9 cellular contexts compared by ENCODE assay signal in genomic region chr14:80930836-80931389, GRCh38. TPM values are rescaled to one million over a fixed set of nuclear protein-coding genes. Genes with fewer than 3 reads are reported as not detected.
A peak's percentile ranks its signal among the peaks of the same experiment; 100 is the strongest.
DNase-seq lines count a peak whose midpoint lies in the region; ATAC-seq and TF ChIP-seq lines count a peak whose summit lies in the region.
"Had no signal": no experiment of that assay in that cellular context is flagged by ENCODE, and none has a peak within 500 bp of the region (broad histone marks: within the 10 kb centered on the region; RNA-seq: fewer than 3 reads in every experiment).

No MANE protein-coding gene starts in this region.

- H3K4me1 ChIP-seq in lower lobe of right lung = no peaks in the 10 kb centered on the region

- no peak overlapping the region for H3K27ac Mint-ChIP-seq in glutamatergic neuron (ENCODE audit: unreplicated experiment)

- DNase-seq in NCI-H2107 treated with DMSO at 0.1 percent for 48 hours (lab: John Stamatoyannopoulos, UW; ENCODE audit: unreplicated experiment) = peak; percentile 4
- no peak for DNase-seq in NCI-H2107 (lab: John Stamatoyannopoulos, UW)
- DNase-seq in HFF-Myc (ENCODE audit: extremely low read depth, low read depth) = peak; percentile 37
- DNase-seq in M059J (ENCODE audit: low read depth) = peak; percentile 87
- peak; percentile 35 for DNase-seq in activated T-cell treated with anti-CD3 and anti-CD28 coated beads, Interleukin-2, amount 50 U/mL, for 1 hour
- no peak for DNase-seq in lower lobe of right lung
- no peak for DNase-seq in glutamatergic neuron
- no peak for DNase-seq in C1 segment of cervical spinal cord (lab: John Stamatoyannopoulos, UW)

- H3K27me3 Mint-ChIP-seq in glutamatergic neuron (ENCODE audit: unreplicated experiment) = peaks cover 2% of the 10 kb centered on the region

- peaks cover 9% of the 10 kb centered on the region for H3K36me3 Mint-ChIP-seq in glutamatergic neuron (ENCODE audit: unreplicated experiment)

- no peaks in the 10 kb centered on the region for H3K36me3 ChIP-seq in lower lobe of right lung

- H3K27me3 ChIP-seq in lower lobe of right lung (ENCODE audit: low read depth) = no peaks in the 10 kb centered on the region

- peak; percentile 62 to 72 for ATAC-seq in lower lobe of right lung

- peaks cover 21% of the 10 kb centered on the region for H3K4me1 Mint-ChIP-seq in glutamatergic neuron (ENCODE audit: low read depth, unreplicated experiment)

- H3K27ac ChIP-seq in lower lobe of right lung = no peak overlapping the region
- H3K27ac ChIP-seq: 22Rv1 had no signal

- intact Hi-C loops in lower lobe of right lung (cut with DNase I) = no loop called here

- TF ChIP-seq CTCF in HFF-Myc (IDR thresholded peaks at IDR 0.05; ENCODE audit: low read depth, low read length, missing control alignments) (no peak), lower lobe of right lung (IDR thresholded peaks at IDR 0.05) (no peak), glutamatergic neuron (IDR thresholded peaks at IDR 0.05; ENCODE audit: partially characterized antibody, unreplicated experiment) (no peak)

- H3K9me3 Mint-ChIP-seq in glutamatergic neuron (ENCODE audit: unreplicated experiment) = peaks cover 5% of the 10 kb centered on the region

- H3K4me3 ChIP-seq in HFF-Myc (replicated peaks; ENCODE audit: low read depth, low read length) (no peak overlapping the region), lower lobe of right lung (no peak overlapping the region)

- no peak overlapping the region for H3K4me3 Mint-ChIP-seq in glutamatergic neuron (ENCODE audit: unreplicated experiment)

- H3K9me3 ChIP-seq in lower lobe of right lung = no peaks in the 10 kb centered on the region

RNA-seq across cellular contexts. Expression of gene CEP128, which starts 10.6 kb away (rescaled TPM):
- 4.9 and 14.0 TPM in 2 replicates for total RNA-seq in M059J (2014; rRNA removed; shearing (Covaris generic))
- total RNA-seq in lower lobe of right lung = 11.5 TPM
- 38.5 TPM for total RNA-seq in glutamatergic neuron (ENCODE audit: unreplicated experiment)

RNA-seq across cellular contexts. Expression of gene TSHR, which starts 24.5 kb away (rescaled TPM):
- not detected in 2 replicates for total RNA-seq in M059J (2014; rRNA removed; shearing (Covaris generic))
- total RNA-seq in lower lobe of right lung (not detected), glutamatergic neuron (ENCODE audit: unreplicated experiment) (0.74 TPM)

Comparison
In these comparisons a context has a peak if more than half of its experiments do, and no peak if none do; other contexts are left out.
1. DNase-seq: peak in NCI-H2107 treated with DMSO at 0.1 percent for 48 hours (single experiment), HFF-Myc (single experiment), M059J (single experiment) and activated T-cell treated with anti-CD3 and anti-CD28 coated beads, Interleukin-2, amount 50 U/mL, for 1 hour (single experiment); none in NCI-H2107 (single experiment), lower lobe of right lung (single experiment), glutamatergic neuron (single experiment) and C1 segment of cervical spinal cord (0 of 14).